Comparison of ENCODE assay signal across 17 cellular contexts in the genomic region with DNA sequence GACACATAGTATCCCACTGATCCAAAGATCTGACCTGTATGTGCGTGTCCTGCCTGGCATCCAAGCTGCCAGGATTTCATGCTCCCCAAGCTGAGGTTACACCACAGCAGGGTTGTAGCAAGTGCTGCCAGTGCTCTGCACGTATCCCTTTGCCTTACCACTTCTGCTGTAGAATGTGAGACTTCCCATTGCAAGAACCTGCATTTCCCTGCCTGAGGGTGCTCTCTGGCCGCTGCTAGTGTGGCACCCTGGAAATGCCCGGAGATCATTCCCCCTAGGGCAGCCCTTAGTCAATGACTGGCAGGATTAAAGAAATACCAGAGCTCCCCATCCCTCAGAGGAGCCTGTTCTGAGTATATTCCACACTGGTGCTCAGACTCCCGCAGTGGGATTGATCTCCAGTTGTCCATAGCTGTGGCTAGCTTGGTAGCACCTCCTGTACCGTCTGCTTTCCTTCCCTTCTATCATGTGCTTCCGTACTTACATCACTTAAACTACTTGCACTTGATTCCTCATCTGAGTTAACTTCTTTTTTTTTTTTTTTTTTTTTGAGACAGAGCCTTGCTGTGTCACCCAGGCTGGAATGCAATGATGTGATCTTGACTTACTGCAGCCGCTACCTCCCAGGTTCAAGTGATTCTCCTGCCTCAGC.
A peak's percentile ranks its signal among the peaks of the same experiment; 100 is the strongest.
DNase-seq lines count a peak whose midpoint lies in the region; FAIRE-seq and TF ChIP-seq lines count a peak whose summit lies in the region.
"Had no signal": no experiment of that assay in that cellular context is flagged by ENCODE, and none has a peak within 500 bp of the region (broad histone marks: within the 10 kb centered on the region; RNA-seq: fewer than 3 reads in every experiment).

No MANE protein-coding gene starts in this region.

- no peaks in the 10 kb centered on the region for H3K36me3 ChIP-seq in bronchial epithelial cell (ENCODE audit: control insufficient read depth, insufficient read depth, low read length)
- H3K36me3 ChIP-seq: esophagus squamous epithelium, prostate gland, SJSA1, uterus had no signal

- H3K27ac Mint-ChIP-seq in activated naive CD8-positive, alpha-beta T cell treated with anti-CD3 and anti-CD28 coated beads for 36 hours, result no peak overlapping the region

- H3K27me3 Mint-ChIP-seq in activated naive CD8-positive, alpha-beta T cell treated with anti-CD3 and anti-CD28 coated beads for 36 hours, result no peaks in the 10 kb centered on the region

- no peaks in the 10 kb centered on the region for H3K9me3 Mint-ChIP-seq in activated naive CD8-positive, alpha-beta T cell treated with anti-CD3 and anti-CD28 coated beads for 36 hours
- H3K9me3 Mint-ChIP-seq: central memory CD8-positive, alpha-beta T cell had no signal

- DNase-seq in AML-193 (lab: John Stamatoyannopoulos, UW) (peak; percentile 42 to 46), HL-60 (ENCODE audit: low read depth in 1 of 2, low spot score in 1 of 2) (peak; percentile 67 to 79), bronchial epithelial cell (ENCODE audit: low read depth) (peak; percentile 90), medulla oblongata (ENCODE audit: extremely low spot score) (peak; percentile 66), occipital lobe (lab: John Stamatoyannopoulos, UW) (no peak), ureter (ENCODE audit: low spot score) (no peak), AG08395 (ENCODE audit: low spot score) (no peak)
- DNase-seq in activated naive CD8-positive, alpha-beta T cell treated with anti-CD3 and anti-CD28 coated beads for 36 hours, result no peak
- DNase-seq: activated naive CD4-positive, alpha-beta T cell; esophagus squamous epithelium; mucosa of descending colon; NCI-H2029; uterus had no signal

- TF ChIP-seq CTCF in HL-60 (IDR thresholded peaks at IDR 0.05; ENCODE audit: insufficient read depth, low read length) (no peak), bronchial epithelial cell (IDR thresholded peaks at IDR 0.05; ENCODE audit: insufficient read depth, low read length, severe bottlenecking) (no peak)

- H3K27me3 ChIP-seq in HL-60 (ENCODE audit: insufficient read depth, poor library complexity, severe bottlenecking), result no peaks in the 10 kb centered on the region
- H3K27me3 ChIP-seq in bronchial epithelial cell (ENCODE audit: control insufficient read depth, insufficient read depth, low read length), result no peaks in the 10 kb centered on the region
- H3K27me3 ChIP-seq: esophagus squamous epithelium, SJSA1, uterus had no signal

- FAIRE-seq in bronchial epithelial cell (lab: Jason Lieb, UNC), result no peak

- H3K4me1 Mint-ChIP-seq in activated naive CD8-positive, alpha-beta T cell treated with anti-CD3 and anti-CD28 coated beads for 36 hours, result peaks cover 12% of the 10 kb centered on the region
- H3K4me1 Mint-ChIP-seq: central memory CD8-positive, alpha-beta T cell had no signal

- H3K27ac ChIP-seq in HL-60 (replicated peaks), result peak overlapping the region; percentile 88
- H3K27ac ChIP-seq: KMS-11, prostate gland, SJSA1, uterus had no signal

- H3K36me3 Mint-ChIP-seq in activated naive CD8-positive, alpha-beta T cell treated with anti-CD3 and anti-CD28 coated beads for 36 hours, result no peaks in the 10 kb centered on the region

- no peak overlapping the region for H3K4me3 Mint-ChIP-seq in activated naive CD8-positive, alpha-beta T cell treated with anti-CD3 and anti-CD28 coated beads for 36 hours
- H3K4me3 Mint-ChIP-seq: central memory CD8-positive, alpha-beta T cell had no signal

- H3K4me3 ChIP-seq in HL-60 (replicated peaks; ENCODE audit: insufficient read depth, low read length) (no peak overlapping the region), bronchial epithelial cell (ENCODE audit: low read depth, low read length) (no peak overlapping the region)
- H3K4me3 ChIP-seq: esophagus squamous epithelium, mucosa of descending colon, prostate gland, SJSA1, uterus had no signal

Comparison
In these comparisons a context has a peak if more than half of its experiments do, and no peak if none do; other contexts are left out.
1. DNase-seq: peak in AML-193 (2 of 2), HL-60 (2 of 2), bronchial epithelial cell (single experiment) and medulla oblongata (single experiment); none in occipital lobe (single experiment), ureter (single experiment), AG08395 (single experiment) and activated naive CD8-positive, alpha-beta T cell treated with anti-CD3 and anti-CD28 coated beads for 36 hours (single experiment).